Comparison of ENCODE assay signal across 1 cellular context in the genomic region with DNA sequence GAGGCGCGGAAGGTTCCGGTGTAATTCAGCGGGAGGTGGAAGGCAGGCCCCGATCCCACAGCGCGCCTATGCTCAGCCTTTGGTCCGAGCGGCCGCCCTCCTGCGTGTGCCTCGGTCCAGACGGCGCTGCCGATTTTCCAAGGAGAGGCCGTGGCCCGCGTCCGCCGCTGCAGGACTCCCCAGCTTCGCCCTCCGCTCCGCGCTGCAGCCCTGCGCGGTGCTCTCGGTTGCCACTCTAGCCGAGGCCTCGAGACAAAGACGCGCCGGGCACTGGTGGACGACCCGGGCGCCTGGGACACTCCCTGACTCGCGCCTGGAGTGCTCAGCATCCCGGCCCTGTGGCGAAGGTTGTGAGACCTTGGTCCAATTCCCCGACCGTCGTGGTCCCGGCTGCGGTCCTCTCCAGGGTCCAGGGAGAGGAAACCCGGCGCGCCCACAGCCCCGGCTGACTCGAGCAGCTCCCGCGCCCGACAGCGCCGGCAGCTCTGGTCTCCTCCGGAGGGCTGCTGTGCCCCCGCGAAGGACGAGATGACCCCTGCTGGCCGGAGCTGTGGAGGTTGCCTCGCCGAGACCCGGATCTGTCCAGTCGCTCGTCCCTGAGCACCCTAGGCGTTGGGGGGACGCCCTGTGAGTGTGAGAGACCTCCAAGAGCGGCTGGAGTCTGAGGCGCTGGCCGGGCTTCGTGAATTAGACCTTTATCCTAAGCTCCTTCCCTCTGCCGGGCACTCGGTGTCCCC.
TF ChIP-seq lines count a peak whose summit lies in the region.

No MANE protein-coding gene starts in this region.

TF ChIP-seq in HepG2, 621 proteins besides CTCF, POLR2A, EP300 and RAD21 (continued from another document):
- TF ChIP-seq, protein P1, sequence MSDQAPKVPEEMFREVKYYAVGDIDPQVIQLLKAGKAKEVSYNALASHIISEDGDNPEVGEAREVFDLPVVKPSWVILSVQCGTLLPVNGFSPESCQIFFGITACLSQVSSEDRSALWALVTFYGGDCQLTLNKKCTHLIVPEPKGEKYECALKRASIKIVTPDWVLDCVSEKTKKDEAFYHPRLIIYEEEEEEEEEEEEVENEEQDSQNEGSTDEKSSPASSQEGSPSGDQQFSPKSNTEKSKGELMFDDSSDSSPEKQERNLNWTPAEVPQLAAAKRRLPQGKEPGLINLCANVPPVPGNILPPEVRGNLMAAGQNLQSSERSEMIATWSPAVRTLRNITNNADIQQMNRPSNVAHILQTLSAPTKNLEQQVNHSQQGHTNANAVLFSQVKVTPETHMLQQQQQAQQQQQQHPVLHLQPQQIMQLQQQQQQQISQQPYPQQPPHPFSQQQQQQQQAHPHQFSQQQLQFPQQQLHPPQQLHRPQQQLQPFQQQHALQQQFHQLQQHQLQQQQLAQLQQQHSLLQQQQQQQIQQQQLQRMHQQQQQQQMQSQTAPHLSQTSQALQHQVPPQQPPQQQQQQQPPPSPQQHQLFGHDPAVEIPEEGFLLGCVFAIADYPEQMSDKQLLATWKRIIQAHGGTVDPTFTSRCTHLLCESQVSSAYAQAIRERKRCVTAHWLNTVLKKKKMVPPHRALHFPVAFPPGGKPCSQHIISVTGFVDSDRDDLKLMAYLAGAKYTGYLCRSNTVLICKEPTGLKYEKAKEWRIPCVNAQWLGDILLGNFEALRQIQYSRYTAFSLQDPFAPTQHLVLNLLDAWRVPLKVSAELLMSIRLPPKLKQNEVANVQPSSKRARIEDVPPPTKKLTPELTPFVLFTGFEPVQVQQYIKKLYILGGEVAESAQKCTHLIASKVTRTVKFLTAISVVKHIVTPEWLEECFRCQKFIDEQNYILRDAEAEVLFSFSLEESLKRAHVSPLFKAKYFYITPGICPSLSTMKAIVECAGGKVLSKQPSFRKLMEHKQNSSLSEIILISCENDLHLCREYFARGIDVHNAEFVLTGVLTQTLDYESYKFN (CRISPR knock-in tag; conservative IDR thresholded peaks at IDR 0.05): no peak
- TF ChIP-seq REPIN1 (CRISPR knock-in tag; IDR thresholded peaks at IDR 0.05; ENCODE audit: borderline replicate concordance, low read depth) (no peak), ZHX2 (IDR thresholded peaks at IDR 0.05; ENCODE audit: low read depth) (no peak), ZHX2 (CRISPR knock-in tag; IDR thresholded peaks at IDR 0.05; ENCODE audit: borderline replicate concordance) (no peak), IKZF1 (IDR thresholded peaks at IDR 0.05) (no peak), SIN3A (IDR thresholded peaks at IDR 0.05; ENCODE audit: borderline replicate concordance, low read depth, low read length) (no peak), BORCS8-MEF2B (CRISPR knock-in tag; IDR thresholded peaks at IDR 0.05) (0 out of 2 replicates have a peak, but pooled peaks have one; percentile 26), ZNF326 (CRISPR knock-in tag; IDR thresholded peaks at IDR 0.05; ENCODE audit: borderline replicate concordance) (no peak), ZNF614 (CRISPR knock-in tag; IDR thresholded peaks at IDR 0.05; ENCODE audit: borderline replicate concordance) (no peak), ZSCAN20 (CRISPR knock-in tag; IDR thresholded peaks at IDR 0.05; ENCODE audit: borderline replicate concordance) (no peak), BRD4 (CRISPR knock-in tag; IDR thresholded peaks at IDR 0.05) (no peak), ZSCAN29 (CRISPR knock-in tag; conservative IDR thresholded peaks at IDR 0.05) (no peak), ZNF782 (CRISPR knock-in tag; IDR thresholded peaks at IDR 0.05; ENCODE audit: borderline replicate concordance) (peak; percentile 35; the same call in 1 of the 2 replicates), ZNF776 (CRISPR knock-in tag; IDR thresholded peaks at IDR 0.05) (no peak), PAWR (CRISPR knock-in tag; IDR thresholded peaks at IDR 0.05; ENCODE audit: borderline replicate concordance) (no peak), MXD4 (CRISPR knock-in tag; IDR thresholded peaks at IDR 0.05) (no peak), TCF7L2 (IDR thresholded peaks at IDR 0.05; ENCODE audit: low read depth, low read length) (no peak), NCOA1 (CRISPR knock-in tag; IDR thresholded peaks at IDR 0.05) (no peak), SP140L (CRISPR knock-in tag; IDR thresholded peaks at IDR 0.05; ENCODE audit: borderline replicate concordance) (no peak), HMGA1 (CRISPR knock-in tag; conservative IDR thresholded peaks at IDR 0.05) (no peak), ONECUT2 (CRISPR knock-in tag; IDR thresholded peaks at IDR 0.05) (no peak), CENPX (CRISPR knock-in tag; IDR thresholded peaks at IDR 0.05) (no peak), ZNF777 (CRISPR knock-in tag; IDR thresholded peaks at IDR 0.05) (peak; percentile 53; the same call in 1 of the 2 replicates), DZIP1 (CRISPR knock-in tag; IDR thresholded peaks at IDR 0.05) (no peak), REXO4 (CRISPR knock-in tag; IDR thresholded peaks at IDR 0.05; ENCODE audit: borderline replicate concordance) (no peak), ZNF766 (CRISPR knock-in tag; IDR thresholded peaks at IDR 0.05; ENCODE audit: borderline replicate concordance) (no peak), ZNF768 (CRISPR knock-in tag; IDR thresholded peaks at IDR 0.05) (peak; percentile 25; the same call in 1 of the 2 replicates), ZSCAN22 (CRISPR knock-in tag; IDR thresholded peaks at IDR 0.05) (no peak), ZNF616 (CRISPR knock-in tag; IDR thresholded peaks at IDR 0.05; ENCODE audit: low read depth) (no peak), ISX (CRISPR knock-in tag; conservative IDR thresholded peaks at IDR 0.05) (no peak), ZNF335 (CRISPR knock-in tag; IDR thresholded peaks at IDR 0.05) (no peak), TOPORS (CRISPR knock-in tag; IDR thresholded peaks at IDR 0.05) (no peak)
- TF ChIP-seq, protein P2, sequence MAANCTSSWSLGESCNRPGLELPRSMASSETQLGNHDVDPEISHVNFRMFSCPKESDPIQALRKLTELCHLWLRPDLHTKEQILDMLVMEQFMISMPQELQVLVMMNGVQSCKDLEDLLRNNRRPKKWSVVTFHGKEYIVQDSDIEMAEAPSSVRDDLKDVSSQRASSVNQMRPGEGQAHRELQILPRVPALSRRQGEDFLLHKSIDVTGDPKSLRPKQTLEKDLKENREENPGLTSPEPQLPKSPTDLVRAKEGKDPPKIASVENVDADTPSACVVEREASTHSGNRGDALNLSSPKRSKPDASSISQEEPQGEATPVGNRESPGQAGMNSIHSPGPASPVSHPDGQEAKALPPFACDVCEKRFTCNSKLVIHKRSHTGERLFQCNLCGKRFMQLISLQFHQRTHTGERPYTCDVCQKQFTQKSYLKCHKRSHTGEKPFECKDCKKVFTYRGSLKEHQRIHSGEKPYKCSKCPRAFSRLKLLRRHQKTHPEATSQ (CRISPR knock-in tag; IDR thresholded peaks at IDR 0.05; ENCODE audit: borderline replicate concordance): no peak
- TF ChIP-seq, protein P3, sequence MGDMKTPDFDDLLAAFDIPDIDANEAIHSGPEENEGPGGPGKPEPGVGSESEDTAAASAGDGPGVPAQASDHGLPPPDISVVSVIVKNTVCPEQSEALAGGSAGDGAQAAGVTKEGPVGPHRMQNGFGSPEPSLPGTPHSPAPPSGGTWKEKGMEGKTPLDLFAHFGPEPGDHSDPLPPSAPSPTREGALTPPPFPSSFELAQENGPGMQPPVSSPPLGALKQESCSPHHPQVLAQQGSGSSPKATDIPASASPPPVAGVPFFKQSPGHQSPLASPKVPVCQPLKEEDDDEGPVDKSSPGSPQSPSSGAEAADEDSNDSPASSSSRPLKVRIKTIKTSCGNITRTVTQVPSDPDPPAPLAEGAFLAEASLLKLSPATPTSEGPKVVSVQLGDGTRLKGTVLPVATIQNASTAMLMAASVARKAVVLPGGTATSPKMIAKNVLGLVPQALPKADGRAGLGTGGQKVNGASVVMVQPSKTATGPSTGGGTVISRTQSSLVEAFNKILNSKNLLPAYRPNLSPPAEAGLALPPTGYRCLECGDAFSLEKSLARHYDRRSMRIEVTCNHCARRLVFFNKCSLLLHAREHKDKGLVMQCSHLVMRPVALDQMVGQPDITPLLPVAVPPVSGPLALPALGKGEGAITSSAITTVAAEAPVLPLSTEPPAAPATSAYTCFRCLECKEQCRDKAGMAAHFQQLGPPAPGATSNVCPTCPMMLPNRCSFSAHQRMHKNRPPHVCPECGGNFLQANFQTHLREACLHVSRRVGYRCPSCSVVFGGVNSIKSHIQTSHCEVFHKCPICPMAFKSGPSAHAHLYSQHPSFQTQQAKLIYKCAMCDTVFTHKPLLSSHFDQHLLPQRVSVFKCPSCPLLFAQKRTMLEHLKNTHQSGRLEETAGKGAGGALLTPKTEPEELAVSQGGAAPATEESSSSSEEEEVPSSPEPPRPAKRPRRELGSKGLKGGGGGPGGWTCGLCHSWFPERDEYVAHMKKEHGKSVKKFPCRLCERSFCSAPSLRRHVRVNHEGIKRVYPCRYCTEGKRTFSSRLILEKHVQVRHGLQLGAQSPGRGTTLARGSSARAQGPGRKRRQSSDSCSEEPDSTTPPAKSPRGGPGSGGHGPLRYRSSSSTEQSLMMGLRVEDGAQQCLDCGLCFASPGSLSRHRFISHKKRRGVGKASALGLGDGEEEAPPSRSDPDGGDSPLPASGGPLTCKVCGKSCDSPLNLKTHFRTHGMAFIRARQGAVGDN (CRISPR knock-in tag; IDR thresholded peaks at IDR 0.05): peak; percentile 50
